ENCODE assay signal across 1 cellular context in the genomic region with DNA sequence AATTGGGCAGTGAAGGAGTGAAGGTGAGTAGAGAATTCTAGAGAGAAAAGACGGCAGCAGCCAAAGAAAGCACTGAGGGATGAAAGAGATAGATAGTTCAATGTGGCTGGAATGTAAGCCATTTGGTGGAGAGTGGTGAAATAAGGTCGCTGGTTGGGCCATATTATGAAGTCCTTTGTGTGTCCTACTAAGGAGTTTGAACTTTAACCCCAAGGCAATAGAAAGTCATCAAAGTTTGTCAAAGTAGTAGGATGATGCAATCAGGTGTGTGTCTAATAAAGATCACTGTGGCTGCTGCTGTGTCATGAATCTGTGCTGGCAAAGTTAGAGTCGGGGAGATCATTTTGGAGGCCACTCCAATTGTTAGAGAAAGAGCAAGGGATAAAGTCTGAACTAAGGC.
TF ChIP-seq lines count a peak whose summit lies in the region.

No MANE protein-coding gene starts in this region.

TF ChIP-seq in HepG2, 621 proteins besides CTCF, POLR2A, EP300 and RAD21 (continued from another document and continues in another):
- TF ChIP-seq ZNF431 (CRISPR knock-in tag; IDR thresholded peaks at IDR 0.05; ENCODE audit: borderline replicate concordance, low read depth): no peak
- peak; percentile 66; the same call in 1 of the 2 replicates for TF ChIP-seq TFAP4 (IDR thresholded peaks at IDR 0.05; ENCODE audit: borderline replicate concordance, low read depth)
- TF ChIP-seq, protein P1, sequence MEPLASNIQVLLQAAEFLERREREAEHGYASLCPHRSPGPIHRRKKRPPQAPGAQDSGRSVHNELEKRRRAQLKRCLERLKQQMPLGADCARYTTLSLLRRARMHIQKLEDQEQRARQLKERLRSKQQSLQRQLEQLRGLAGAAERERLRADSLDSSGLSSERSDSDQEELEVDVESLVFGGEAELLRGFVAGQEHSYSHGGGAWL (CRISPR knock-in tag; IDR thresholded peaks at IDR 0.05): no peak
- TF ChIP-seq, protein P2, sequence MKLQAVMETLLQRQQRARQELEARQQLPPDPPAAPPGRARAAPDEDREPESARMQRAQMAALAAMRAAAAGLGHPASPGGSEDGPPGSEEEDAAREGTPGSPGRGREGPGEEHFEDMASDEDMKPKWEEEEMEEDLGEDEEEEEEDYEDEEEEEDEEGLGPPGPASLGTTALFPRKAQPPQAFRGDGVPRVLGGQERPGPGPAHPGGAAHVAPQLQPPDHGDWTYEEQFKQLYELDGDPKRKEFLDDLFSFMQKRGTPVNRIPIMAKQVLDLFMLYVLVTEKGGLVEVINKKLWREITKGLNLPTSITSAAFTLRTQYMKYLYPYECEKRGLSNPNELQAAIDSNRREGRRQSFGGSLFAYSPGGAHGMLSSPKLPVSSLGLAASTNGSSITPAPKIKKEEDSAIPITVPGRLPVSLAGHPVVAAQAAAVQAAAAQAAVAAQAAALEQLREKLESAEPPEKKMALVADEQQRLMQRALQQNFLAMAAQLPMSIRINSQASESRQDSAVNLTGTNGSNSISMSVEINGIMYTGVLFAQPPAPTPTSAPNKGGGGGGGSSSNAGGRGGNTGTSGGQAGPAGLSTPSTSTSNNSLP (IDR thresholded peaks at IDR 0.05; ENCODE audit: low read depth, low read length): peak; percentile 96
- TF ChIP-seq KDM3A (CRISPR knock-in tag; IDR thresholded peaks at IDR 0.05; ENCODE audit: low read depth): peak; percentile 63; the same call in 1 of the 2 replicates
- no peak for TF ChIP-seq ZNF672 (CRISPR knock-in tag; IDR thresholded peaks at IDR 0.05)
- TF ChIP-seq KLF12 (CRISPR knock-in tag; IDR thresholded peaks at IDR 0.05; ENCODE audit: borderline replicate concordance): no peak
- no peak for TF ChIP-seq ZNF570 (CRISPR knock-in tag; IDR thresholded peaks at IDR 0.05; ENCODE audit: borderline replicate concordance)
- peak; percentile 79 for TF ChIP-seq MED1 (CRISPR knock-in tag; IDR thresholded peaks at IDR 0.05)
- no peak for TF ChIP-seq IRX3 (CRISPR knock-in tag; IDR thresholded peaks at IDR 0.05; ENCODE audit: borderline replicate concordance, low read depth)
- no peak for TF ChIP-seq ZNF547 (CRISPR knock-in tag; IDR thresholded peaks at IDR 0.05)
- no peak for TF ChIP-seq ZNF263 (CRISPR knock-in tag; IDR thresholded peaks at IDR 0.05)
- TF ChIP-seq ZNF446 (CRISPR knock-in tag; IDR thresholded peaks at IDR 0.05): no peak
- TF ChIP-seq HNRNPLL (IDR thresholded peaks at IDR 0.05; ENCODE audit: low read depth, low read length, poor library complexity, severe bottlenecking): no peak
- TF ChIP-seq, protein P3, sequence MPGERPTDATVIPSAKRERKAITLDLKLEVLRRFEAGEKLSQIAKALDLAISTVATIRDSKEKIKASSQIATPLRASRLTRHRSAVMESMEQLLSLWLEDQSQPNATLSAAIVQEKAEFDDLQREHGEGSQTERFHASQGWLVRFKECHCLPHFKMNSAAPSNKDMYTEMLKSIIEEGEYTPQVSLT (CRISPR knock-in tag; IDR thresholded peaks at IDR 0.05; ENCODE audit: borderline replicate concordance, low read depth): 0 out of 2 replicates have a peak, but pooled peaks have one; percentile 42
- no peak for TF ChIP-seq RFX5 (IDR thresholded peaks at IDR 0.05; ENCODE audit: low read depth, low read length)
- TF ChIP-seq, protein P4, sequence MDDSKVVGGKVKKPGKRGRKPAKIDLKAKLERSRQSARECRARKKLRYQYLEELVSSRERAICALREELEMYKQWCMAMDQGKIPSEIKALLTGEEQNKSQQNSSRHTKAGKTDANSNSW (CRISPR knock-in tag; IDR thresholded peaks at IDR 0.05; ENCODE audit: borderline replicate concordance): no peak
- no peak for TF ChIP-seq PHF5A (CRISPR knock-in tag; IDR thresholded peaks at IDR 0.05; ENCODE audit: low read depth, unreplicated experiment)
- no peak for TF ChIP-seq ZSCAN25 (CRISPR knock-in tag; IDR thresholded peaks at IDR 0.05)
- no peak for TF ChIP-seq ZNF484 (CRISPR knock-in tag; IDR thresholded peaks at IDR 0.05; ENCODE audit: borderline replicate concordance, low read depth)
- TF ChIP-seq ETS1 (CRISPR knock-in tag; IDR thresholded peaks at IDR 0.05): no peak
- no peak for TF ChIP-seq PRMT3 (CRISPR knock-in tag; IDR thresholded peaks at IDR 0.05; ENCODE audit: borderline replicate concordance, low read depth)
- no peak for TF ChIP-seq SP5 (CRISPR knock-in tag; IDR thresholded peaks at IDR 0.05; ENCODE audit: borderline replicate concordance, low read depth)
- no peak for TF ChIP-seq ZNF274 (CRISPR knock-in tag; IDR thresholded peaks at IDR 0.05)
- TF ChIP-seq MLX (CRISPR knock-in tag; IDR thresholded peaks at IDR 0.05): peak; percentile 40; the same call in 1 of the 2 replicates
- no peak for TF ChIP-seq RNF2 (conservative IDR thresholded peaks at IDR 0.05; ENCODE audit: low read depth)
- no peak for TF ChIP-seq SETDB1 (CRISPR knock-in tag; IDR thresholded peaks at IDR 0.05; ENCODE audit: borderline replicate concordance)
- TF ChIP-seq MED8 (CRISPR knock-in tag; IDR thresholded peaks at IDR 0.05; ENCODE audit: insufficient replicate concordance): no peak
- TF ChIP-seq TEAD3 (CRISPR knock-in tag; optimal IDR thresholded peaks at IDR 0.05; ENCODE audit: borderline replicate concordance): peak; percentile 98
- no peak for TF ChIP-seq E2F1 (CRISPR knock-in tag; IDR thresholded peaks at IDR 0.05)
- TF ChIP-seq HMGA1 (CRISPR knock-in tag; conservative IDR thresholded peaks at IDR 0.05): no peak
- TF ChIP-seq ZNF563 (CRISPR knock-in tag; IDR thresholded peaks at IDR 0.05): no peak
- no peak for TF ChIP-seq TP53 (CRISPR knock-in tag; conservative IDR thresholded peaks at IDR 0.05)
- no peak for TF ChIP-seq SRF (IDR thresholded peaks at IDR 0.05; ENCODE audit: low read depth, low read length)
- TF ChIP-seq, protein P5, sequence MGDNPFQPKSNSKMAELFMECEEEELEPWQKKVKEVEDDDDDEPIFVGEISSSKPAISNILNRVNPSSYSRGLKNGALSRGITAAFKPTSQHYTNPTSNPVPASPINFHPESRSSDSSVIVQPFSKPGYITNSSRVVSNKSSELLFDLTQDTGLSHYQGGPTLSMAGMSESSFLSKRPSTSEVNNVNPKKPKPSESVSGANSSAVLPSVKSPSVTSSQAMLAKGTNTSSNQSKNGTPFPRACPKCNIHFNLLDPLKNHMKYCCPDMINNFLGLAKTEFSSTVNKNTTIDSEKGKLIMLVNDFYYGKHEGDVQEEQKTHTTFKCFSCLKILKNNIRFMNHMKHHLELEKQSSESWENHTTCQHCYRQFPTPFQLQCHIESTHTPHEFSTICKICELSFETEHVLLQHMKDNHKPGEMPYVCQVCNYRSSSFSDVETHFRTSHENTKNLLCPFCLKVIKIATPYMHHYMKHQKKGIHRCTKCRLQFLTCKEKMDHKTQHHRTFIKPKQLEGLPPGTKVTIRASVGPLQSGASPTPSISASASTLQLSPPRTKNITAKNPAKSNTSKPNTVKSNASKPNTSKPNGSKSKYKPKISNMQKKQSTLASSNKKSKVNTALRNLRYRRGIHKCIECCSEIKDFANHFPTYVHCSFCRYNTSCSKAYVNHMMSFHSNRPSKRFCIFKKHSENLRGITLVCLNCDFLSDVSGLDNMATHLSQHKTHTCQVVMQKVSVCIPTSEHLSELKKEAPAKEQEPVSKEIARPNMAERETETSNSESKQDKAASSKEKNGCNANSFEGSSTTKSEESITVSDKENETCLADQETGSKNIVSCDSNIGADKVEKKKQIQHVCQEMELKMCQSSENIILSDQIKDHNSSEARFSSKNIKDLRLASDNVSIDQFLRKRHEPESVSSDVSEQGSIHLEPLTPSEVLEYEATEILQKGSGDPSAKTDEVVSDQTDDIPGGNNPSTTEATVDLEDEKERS (CRISPR knock-in tag; IDR thresholded peaks at IDR 0.05): no peak
- no peak for TF ChIP-seq SMARCE1 (IDR thresholded peaks at IDR 0.05; ENCODE audit: borderline replicate concordance)
- no peak for TF ChIP-seq ZFP36 (IDR thresholded peaks at IDR 0.05; ENCODE audit: borderline replicate concordance, low read depth, low read length, partially characterized antibody)
- TF ChIP-seq HNRNPH1 (optimal IDR thresholded peaks at IDR 0.05; ENCODE audit: low read depth, low read length): no peak
- TF ChIP-seq, protein P6, sequence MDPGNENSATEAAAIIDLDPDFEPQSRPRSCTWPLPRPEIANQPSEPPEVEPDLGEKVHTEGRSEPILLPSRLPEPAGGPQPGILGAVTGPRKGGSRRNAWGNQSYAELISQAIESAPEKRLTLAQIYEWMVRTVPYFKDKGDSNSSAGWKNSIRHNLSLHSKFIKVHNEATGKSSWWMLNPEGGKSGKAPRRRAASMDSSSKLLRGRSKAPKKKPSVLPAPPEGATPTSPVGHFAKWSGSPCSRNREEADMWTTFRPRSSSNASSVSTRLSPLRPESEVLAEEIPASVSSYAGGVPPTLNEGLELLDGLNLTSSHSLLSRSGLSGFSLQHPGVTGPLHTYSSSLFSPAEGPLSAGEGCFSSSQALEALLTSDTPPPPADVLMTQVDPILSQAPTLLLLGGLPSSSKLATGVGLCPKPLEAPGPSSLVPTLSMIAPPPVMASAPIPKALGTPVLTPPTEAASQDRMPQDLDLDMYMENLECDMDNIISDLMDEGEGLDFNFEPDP (CRISPR knock-in tag; conservative IDR thresholded peaks at IDR 0.05): no peak
- TF ChIP-seq LRRFIP1 (CRISPR knock-in tag; conservative IDR thresholded peaks at IDR 0.05): no peak
- no peak for TF ChIP-seq TRIM22 (IDR thresholded peaks at IDR 0.05)
- TF ChIP-seq ARID2 (CRISPR knock-in tag; IDR thresholded peaks at IDR 0.05; ENCODE audit: borderline replicate concordance): no peak
- TF ChIP-seq PLRG1 (conservative IDR thresholded peaks at IDR 0.05): no peak
- TF ChIP-seq DDIT3 (CRISPR knock-in tag; IDR thresholded peaks at IDR 0.05): 0 out of 2 replicates have a peak, but pooled peaks have one; percentile 42
- TF ChIP-seq NCOR1 (IDR thresholded peaks at IDR 0.05; ENCODE audit: borderline replicate concordance, low read length): peak; percentile 90; the same call in 1 of the 2 replicates
- TF ChIP-seq POGZ (CRISPR knock-in tag; IDR thresholded peaks at IDR 0.05): no peak; the same call in 1 of the 2 replicates
